In genomic region chr5:29924107-29924506, GRCh38 we compare ENCODE assay signal across 35 cellular contexts.
"Had no signal": no experiment of that assay in that cellular context is flagged by ENCODE, and none has a peak within 500 bp of the region (broad histone marks: within the 10 kb centered on the region; RNA-seq: fewer than 3 reads in every experiment).

No MANE protein-coding gene starts in this region.

- H3K4me1 ChIP-seq: ascending aorta had no signal

- H3K4me3 Mint-ChIP-seq: activated B cell treated with CpG ODN at 0.5 μM for 24 hours; activated CD4-positive, alpha-beta memory T cell treated with anti-CD3 and anti-CD28 coated beads, Interleukin-2, amount 10 ng/mL, durations not matched to agents 7 days and 5 days; activated CD4-positive, alpha-beta T cell treated with anti-CD3 and anti-CD28 coated beads, Interleukin-2, amount 10 ng/mL, durations not matched to agents 7 days and 5 days; activated CD8-positive, alpha-beta memory T cell treated with anti-CD3 and anti-CD28 coated beads, Interleukin-2, amount 10 ng/mL, durations not matched to agents 7 days and 5 days; activated CD8-positive, alpha-beta T cell treated with anti-CD3 and anti-CD28 coated beads, Interleukin-2, amount 10 ng/mL, durations not matched to agents 7 days and 5 days; activated naive CD4-positive, alpha-beta T cell treated with anti-CD3 and anti-CD28 coated beads, Interleukin-2, amount 10 ng/mL, durations not matched to agents 7 days and 5 days; activated naive CD4-positive, alpha-beta T cell treated with anti-CD3 and anti-CD28 coated beads, Interleukin-2, amount 50 U/mL, for 24 hours; activated naive CD8-positive, alpha-beta T cell; activated naive CD8-positive, alpha-beta T cell treated with anti-CD3 and anti-CD28 coated beads, Interleukin-2, amount 10 ng/mL, durations not matched to agents 7 days and 5 days; activated naive CD8-positive, alpha-beta T cell treated with anti-CD3 and anti-CD28 coated beads, Interleukin-2, amount 50 U/mL, for 24 hours; activated T-cell treated with anti-CD3 and anti-CD28 coated beads, Interleukin-2, amount 50 U/mL, for 24 hours; brain; central memory CD8-positive, alpha-beta T cell; T-helper 1 cell treated with Interleukin-12 subunit alpha and Interleukin-12 subunit beta and Interleukin-4 antibody, amounts not matched to agents 30 μg/mL and 1 μg/mL, for 36 hours; T-helper 2 cell treated with Interferon-gamma antibody and Interleukin-4, amounts not matched to agents 5 μg/mL and 100 μg/mL, for 36 hours had no signal

- H3K9me3 Mint-ChIP-seq: brain had no signal

- H3K4me1 Mint-ChIP-seq: activated B cell treated with CpG ODN at 0.5 μM for 24 hours; activated CD4-positive, alpha-beta memory T cell treated with anti-CD3 and anti-CD28 coated beads, Interleukin-2, amount 10 ng/mL, durations not matched to agents 7 days and 5 days; activated CD4-positive, alpha-beta T cell treated with anti-CD3 and anti-CD28 coated beads, Interleukin-2, amount 10 ng/mL, durations not matched to agents 7 days and 5 days; activated CD8-positive, alpha-beta memory T cell treated with anti-CD3 and anti-CD28 coated beads, Interleukin-2, amount 10 ng/mL, durations not matched to agents 7 days and 5 days; activated naive CD4-positive, alpha-beta T cell treated with anti-CD3 and anti-CD28 coated beads, Interleukin-2, amount 10 ng/mL, durations not matched to agents 7 days and 5 days; activated naive CD4-positive, alpha-beta T cell treated with anti-CD3 and anti-CD28 coated beads, Interleukin-2, amount 50 U/mL, for 24 hours; activated naive CD8-positive, alpha-beta T cell treated with anti-CD3 and anti-CD28 coated beads, Interleukin-2, amount 10 ng/mL, durations not matched to agents 7 days and 5 days; activated naive CD8-positive, alpha-beta T cell treated with anti-CD3 and anti-CD28 coated beads, Interleukin-2, amount 50 U/mL, for 24 hours; brain; central memory CD8-positive, alpha-beta T cell had no signal

- H3K27me3 ChIP-seq: ascending aorta, cardiac muscle cell had no signal

- H3K36me3 Mint-ChIP-seq: activated CD8-positive, alpha-beta memory T cell treated with anti-CD3 and anti-CD28 coated beads, Interleukin-2, amount 10 ng/mL, durations not matched to agents 7 days and 5 days; activated naive CD4-positive, alpha-beta T cell treated with anti-CD3 and anti-CD28 coated beads, Interleukin-2, amount 10 ng/mL, durations not matched to agents 7 days and 5 days; activated naive CD4-positive, alpha-beta T cell treated with anti-CD3 and anti-CD28 coated beads, Interleukin-2, amount 50 U/mL, for 24 hours; activated naive CD8-positive, alpha-beta T cell; activated naive CD8-positive, alpha-beta T cell treated with anti-CD3 and anti-CD28 coated beads, Interleukin-2, amount 10 ng/mL, durations not matched to agents 7 days and 5 days; brain had no signal

- DNase-seq: activated B cell treated with CpG ODN at 0.5 μM for 24 hours; activated CD4-positive, alpha-beta memory T cell treated with anti-CD3 and anti-CD28 coated beads, Interleukin-2, amount 10 ng/mL, durations not matched to agents 7 days and 5 days; activated CD4-positive, alpha-beta T cell treated with anti-CD3 and anti-CD28 coated beads for 4 hours; activated CD4-positive, alpha-beta T cell treated with anti-CD3 and anti-CD28 coated beads, Interleukin-2, amount 10 ng/mL, durations not matched to agents 7 days and 5 days; activated CD4-positive, alpha-beta T cell treated with anti-CD3 and anti-CD28 coated beads, Interleukin-2, amount 50 U/mL, for 48 hours; activated CD4-positive, CD25-positive, alpha-beta regulatory T cell treated with anti-CD3 and anti-CD28 coated beads, Interleukin-2, amount 50 U/mL, for 72 hours; activated CD8-positive, alpha-beta memory T cell treated with anti-CD3 and anti-CD28 coated beads for 24 hours; activated CD8-positive, alpha-beta memory T cell treated with anti-CD3 and anti-CD28 coated beads, Interleukin-2, amount 10 ng/mL, durations not matched to agents 7 days and 5 days; activated CD8-positive, alpha-beta memory T cell treated with anti-CD3 and anti-CD28 coated beads, Interleukin-2, amount 50 U/mL, for 48 hours; activated CD8-positive, alpha-beta T cell treated with anti-CD3 and anti-CD28 coated beads, Interleukin-2, amount 10 ng/mL, durations not matched to agents 7 days and 5 days; activated effector memory CD4-positive, alpha-beta T cell treated with Interleukin-2 at 50 U/mL for 16 hours; activated gamma-delta T cell; activated naive CD4-positive, alpha-beta T cell treated with anti-CD3 and anti-CD28 coated beads, Interleukin-2, amount 10 ng/mL, durations not matched to agents 7 days and 5 days; activated naive CD4-positive, alpha-beta T cell treated with Interleukin-2 at 50 U/mL for 16 hours; activated naive CD8-positive, alpha-beta T cell treated with anti-CD3 and anti-CD28 coated beads, Interleukin-2, amount 10 ng/mL, durations not matched to agents 7 days and 5 days; activated naive CD8-positive, alpha-beta T cell treated with anti-CD3 and anti-CD28 coated beads, Interleukin-2, amount 50 U/mL, for 24 hours; activated T-cell treated with anti-CD3 and anti-CD28 coated beads, Interleukin-2, amount 50 U/mL, for 24 hours; activated T-cell treated with anti-CD3 and anti-CD28 coated beads, Interleukin-2, amount 50 U/mL, for 48 hours; amygdala; anterior cingulate cortex; caudate nucleus; cerebellar nuclear complex; T-helper 1 cell; T-helper 2 cell; T-helper 9 cell had no signal

- H3K9me3 ChIP-seq: ascending aorta had no signal

- H3K27me3 Mint-ChIP-seq: activated B cell treated with CpG ODN at 0.5 μM for 24 hours; activated CD4-positive, alpha-beta memory T cell treated with anti-CD3 and anti-CD28 coated beads, Interleukin-2, amount 10 ng/mL, durations not matched to agents 7 days and 5 days; activated CD4-positive, alpha-beta T cell treated with anti-CD3 and anti-CD28 coated beads, Interleukin-2, amount 10 ng/mL, durations not matched to agents 7 days and 5 days; activated CD8-positive, alpha-beta memory T cell treated with anti-CD3 and anti-CD28 coated beads, Interleukin-2, amount 10 ng/mL, durations not matched to agents 7 days and 5 days; activated naive CD4-positive, alpha-beta T cell treated with anti-CD3 and anti-CD28 coated beads, Interleukin-2, amount 10 ng/mL, durations not matched to agents 7 days and 5 days; activated naive CD4-positive, alpha-beta T cell treated with anti-CD3 and anti-CD28 coated beads, Interleukin-2, amount 50 U/mL, for 24 hours; activated naive CD8-positive, alpha-beta T cell; activated naive CD8-positive, alpha-beta T cell treated with anti-CD3 and anti-CD28 coated beads, Interleukin-2, amount 10 ng/mL, durations not matched to agents 7 days and 5 days; activated naive CD8-positive, alpha-beta T cell treated with anti-CD3 and anti-CD28 coated beads, Interleukin-2, amount 50 U/mL, for 24 hours; activated T-cell treated with anti-CD3 and anti-CD28 coated beads, Interleukin-2, amount 50 U/mL, for 24 hours; central memory CD8-positive, alpha-beta T cell had no signal

- H3K27ac ChIP-seq: ascending aorta, cardiac muscle cell, VCaP had no signal

- H3K4me3 ChIP-seq: ascending aorta, cardiac muscle cell had no signal

- H3K36me3 ChIP-seq: ascending aorta, cardiac muscle cell had no signal

- H3K27ac Mint-ChIP-seq: activated B cell treated with CpG ODN at 0.5 μM for 24 hours; activated CD4-positive, alpha-beta memory T cell treated with anti-CD3 and anti-CD28 coated beads, Interleukin-2, amount 10 ng/mL, durations not matched to agents 7 days and 5 days; activated CD4-positive, alpha-beta T cell treated with anti-CD3 and anti-CD28 coated beads, Interleukin-2, amount 10 ng/mL, durations not matched to agents 7 days and 5 days; activated CD8-positive, alpha-beta memory T cell treated with anti-CD3 and anti-CD28 coated beads, Interleukin-2, amount 10 ng/mL, durations not matched to agents 7 days and 5 days; activated CD8-positive, alpha-beta T cell treated with anti-CD3 and anti-CD28 coated beads, Interleukin-2, amount 10 ng/mL, durations not matched to agents 7 days and 5 days; activated naive CD4-positive, alpha-beta T cell treated with anti-CD3 and anti-CD28 coated beads, Interleukin-2, amount 10 ng/mL, durations not matched to agents 7 days and 5 days; activated naive CD4-positive, alpha-beta T cell treated with anti-CD3 and anti-CD28 coated beads, Interleukin-2, amount 50 U/mL, for 24 hours; activated naive CD8-positive, alpha-beta T cell; activated naive CD8-positive, alpha-beta T cell treated with anti-CD3 and anti-CD28 coated beads, Interleukin-2, amount 10 ng/mL, durations not matched to agents 7 days and 5 days; activated naive CD8-positive, alpha-beta T cell treated with anti-CD3 and anti-CD28 coated beads, Interleukin-2, amount 50 U/mL, for 24 hours; activated T-cell treated with anti-CD3 and anti-CD28 coated beads, Interleukin-2, amount 50 U/mL, for 24 hours; activated T-helper 2 cell treated with anti-CD3 and anti-CD28 coated beads, Interferon-gamma antibody, Interleukin-2, Interleukin-4, amounts not matched to agents 10 μg/mL and 5 μg/mL and 100 μg/mL, durations not matched to agents 14 hours and 24 hours and 36 hours; brain; T-helper 1 cell treated with Interleukin-12 subunit alpha and Interleukin-12 subunit beta and Interleukin-4 antibody, amounts not matched to agents 30 μg/mL and 1 μg/mL, for 36 hours; T-helper 2 cell treated with Interferon-gamma antibody and Interleukin-4, amounts not matched to agents 5 μg/mL and 100 μg/mL, for 36 hours had no signal

- ATAC-seq: activated CD8-positive, alpha-beta memory T cell treated with anti-CD3 and anti-CD28 coated beads, Interleukin-2, amount 10 ng/mL, durations not matched to agents 7 days and 5 days; activated CD8-positive, alpha-beta T cell treated with anti-CD3 and anti-CD28 coated beads, Interleukin-2, amount 10 ng/mL, durations not matched to agents 7 days and 5 days; activated naive CD8-positive, alpha-beta T cell treated with anti-CD3 and anti-CD28 coated beads, Interleukin-2, amount 50 U/mL, for 24 hours had no signal
